In genomic region chr4:77078401-77078800, GRCh38 we compare ENCODE assay signal across 26 cellular contexts.
"Had no signal": no experiment of that assay in that cellular context is flagged by ENCODE, and none has a peak within 500 bp of the region (broad histone marks: within the 10 kb centered on the region; RNA-seq: fewer than 3 reads in every experiment).

No MANE protein-coding gene starts in this region.

- ATAC-seq: activated CD4-positive, CD25-positive, alpha-beta regulatory T cell treated with anti-CD3 and anti-CD28 coated beads, Interleukin-2, amount 50 U/mL, for 24 hours; activated CD8-positive, alpha-beta memory T cell treated with anti-CD3 and anti-CD28 coated beads, Interleukin-2, amount 10 ng/mL, durations not matched to agents 7 days and 5 days; activated naive CD4-positive, alpha-beta T cell treated with anti-CD3 and anti-CD28 coated beads, Interleukin-2, amount 50 U/mL, for 72 hours; Panc1; Right ventricle myocardium inferior had no signal

- H3K9me3 ChIP-seq: adrenal gland, breast epithelium, SJCRH30, SK-N-SH had no signal

- H3K4me3 ChIP-seq: adrenal gland, breast epithelium, SJCRH30 had no signal

- H3K36me3 ChIP-seq: adrenal gland, breast epithelium had no signal

- DNase-seq: activated CD4-positive, alpha-beta T cell treated with anti-CD3 and anti-CD28 coated beads for 48 hours; activated CD4-positive, alpha-beta T cell treated with anti-CD3 and anti-CD28 coated beads, Interleukin-2, amount 50 U/mL, for 48 hours; activated CD8-positive, alpha-beta memory T cell treated with anti-CD3 and anti-CD28 coated beads, Interleukin-2, amount 10 ng/mL, durations not matched to agents 7 days and 5 days; activated effector memory CD4-positive, alpha-beta T cell treated with anti-CD3 and anti-CD28 coated beads, Interleukin-2, amount 50 U/mL, for 16 hours; activated naive CD4-positive, alpha-beta T cell treated with Interleukin-2 at 50 U/mL for 16 hours; activated T-cell treated with anti-CD3 and anti-CD28 coated beads, Interleukin-2, amount 50 U/mL, for 24 hours; adrenal gland; anterior cingulate cortex; caudate nucleus; Kasumi-1; NCI-H1092; NCI-H1694; NCI-H2029; NCI-H2107; NCI-H2171 treated with DMSO at 0.1 percent for 48 hours; NCI-H226; OCI-M1; RPMI8226; SJCRH30; SK-N-SH; T-helper 1 cell had no signal

- H3K27ac ChIP-seq: adrenal gland, breast epithelium, SJCRH30 had no signal

- H3K9ac ChIP-seq: SK-N-SH had no signal

- H3K27me3 ChIP-seq: adrenal gland, breast epithelium, SJCRH30 had no signal
